Comparison of ENCODE assay signal across 20 cellular contexts in the genomic region with DNA sequence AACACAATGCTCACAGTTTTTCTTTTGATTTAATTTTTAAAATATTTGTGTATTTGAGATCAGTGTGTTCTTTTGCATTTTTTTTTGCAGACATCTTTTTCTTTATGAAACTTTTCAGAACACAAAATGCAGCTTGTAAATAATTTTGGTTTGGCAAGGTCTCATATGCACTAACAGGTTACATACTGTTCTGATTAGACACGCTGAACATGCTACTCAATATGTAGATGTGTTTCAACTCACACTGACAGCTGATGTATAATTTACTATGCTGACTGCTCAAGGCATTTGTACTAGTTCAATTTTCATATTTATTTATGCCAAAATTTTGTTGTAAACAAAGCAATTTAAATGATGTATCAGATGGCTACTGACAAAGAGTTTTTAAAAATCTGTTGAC.
DNase-seq lines count a peak whose midpoint lies in the region; ATAC-seq and TF ChIP-seq lines count a peak whose summit lies in the region.
"Had no signal": no experiment of that assay in that cellular context is flagged by ENCODE, and none has a peak within 500 bp of the region (broad histone marks: within the 10 kb centered on the region; RNA-seq: fewer than 3 reads in every experiment).

No MANE protein-coding gene starts in this region.

- CTCF ChIA-PET in BJ (lab: Yijun Ruan, JAX) = no interaction called here
- CTCF ChIA-PET in activated naive CD4-positive, alpha-beta T cell treated with anti-CD3 and anti-CD28 coated beads for 36 hours (lab: Charles Lee) = no interaction called here

- H3K9me3 ChIP-seq in adipocyte (ENCODE audit: control insufficient read depth, low read length) = no peaks in the 10 kb centered on the region
- H3K9me3 ChIP-seq: BLaER1 treated with 17β-estradiol and CSF1 and Interleukin-3, amounts not matched to agents 10 nM and 100 nM had no signal

- no peaks in the 10 kb centered on the region for H3K36me3 Mint-ChIP-seq in activated naive CD4-positive, alpha-beta T cell treated with anti-CD3 and anti-CD28 coated beads for 36 hours (ENCODE audit: low read depth)
- H3K36me3 Mint-ChIP-seq: CD14-positive monocyte; CD8-positive, alpha-beta memory T cell had no signal

- H3K4me1 Mint-ChIP-seq in activated naive CD4-positive, alpha-beta T cell treated with anti-CD3 and anti-CD28 coated beads for 36 hours (ENCODE audit: low read depth) = no peaks in the 10 kb centered on the region
- H3K4me1 Mint-ChIP-seq: B cell had no signal

- ATAC-seq in GM18517 (IDR thresholded peaks at IDR 0.05; ENCODE audit: unreplicated experiment) (no peak), HG03139 (IDR thresholded peaks at IDR 0.05; ENCODE audit: unreplicated experiment) (no peak)
- ATAC-seq: GM12878 had no signal

- H3K27me3 Mint-ChIP-seq in activated naive CD4-positive, alpha-beta T cell treated with anti-CD3 and anti-CD28 coated beads for 36 hours (ENCODE audit: low read depth) = peaks cover 2% of the 10 kb centered on the region
- H3K27me3 Mint-ChIP-seq: CD4-positive, alpha-beta T cell had no signal

- intact Hi-C loops in activated naive CD4-positive, alpha-beta T cell treated with anti-CD3 and anti-CD28 coated beads for 36 hours (cut with micrococcal nuclease) = loop anchor here (5.0 kb wide), 1 partner anchor 549 kb away; no protein-coding TSS in a partner anchor

- H3K9ac ChIP-seq in adipocyte (ENCODE audit: low read length) = no peak overlapping the region
- H3K9ac ChIP-seq: BLaER1 treated with 17β-estradiol and CSF1 and Interleukin-3, amounts not matched to agents 10 nM and 100 nM had no signal

- TF ChIP-seq CTCF in BJ (IDR thresholded peaks at IDR 0.05; ENCODE audit: insufficient read depth, low read depth, low read length) = no peak

- peaks cover 16% of the 10 kb centered on the region for H3K4me1 ChIP-seq in adipocyte (ENCODE audit: control insufficient read depth, insufficient read depth, low read length)

- no peak overlapping the region for H3K4me3 ChIP-seq in BJ (ENCODE audit: low read depth, low read length)
- no peak overlapping the region for H3K4me3 ChIP-seq in adipocyte (ENCODE audit: low read length)
- H3K4me3 ChIP-seq: BLaER1 treated with 17β-estradiol and CSF1 and Interleukin-3, amounts not matched to agents 10 nM and 100 nM; GM12878 had no signal

- H3K36me3 ChIP-seq in BJ (ENCODE audit: control insufficient read depth, insufficient read depth, low read length) (no peaks in the 10 kb centered on the region), adipocyte (ENCODE audit: control insufficient read depth, insufficient read depth, low read length, severe bottlenecking) (no peaks in the 10 kb centered on the region)
- H3K36me3 ChIP-seq: BLaER1 treated with 17β-estradiol and CSF1 and Interleukin-3, amounts not matched to agents 10 nM and 100 nM had no signal

- H3K9me3 Mint-ChIP-seq in activated naive CD4-positive, alpha-beta T cell treated with anti-CD3 and anti-CD28 coated beads for 36 hours = no peaks in the 10 kb centered on the region
- H3K9me3 Mint-ChIP-seq: CD14-positive monocyte; CD4-positive, alpha-beta T cell; CD8-positive, alpha-beta memory T cell had no signal

- H3K4me3 Mint-ChIP-seq in activated naive CD4-positive, alpha-beta T cell treated with anti-CD3 and anti-CD28 coated beads for 36 hours = no peak overlapping the region
- H3K4me3 Mint-ChIP-seq: B cell; CD14-positive monocyte; CD4-positive, alpha-beta T cell; CD8-positive, alpha-beta memory T cell had no signal

- POLR2A ChIA-PET in BJ (lab: Charles Lee) = interaction anchor here (0.6 kb wide), 1 partner anchor 1072 kb away, joined by 3 read pairs; no protein-coding TSS in a partner anchor

- H3K27ac Mint-ChIP-seq in activated naive CD4-positive, alpha-beta T cell treated with anti-CD3 and anti-CD28 coated beads for 36 hours = no peak overlapping the region
- H3K27ac Mint-ChIP-seq: B cell; CD14-positive monocyte; CD4-positive, alpha-beta T cell; CD8-positive, alpha-beta memory T cell had no signal

- H3K27me3 ChIP-seq in BJ (ENCODE audit: control insufficient read depth, insufficient read depth, low read length) (0 out of 2 replicates have a peak, but pooled peaks cover 2% of the 10 kb centered on the region), adipocyte (replicated peaks; ENCODE audit: control insufficient read depth, insufficient read depth, low read length) (no peaks in the 10 kb centered on the region)
- H3K27me3 ChIP-seq: BLaER1 treated with 17β-estradiol and CSF1 and Interleukin-3, amounts not matched to agents 10 nM and 100 nM had no signal

- DNase-seq in BJ (ENCODE audit: low read depth) (peak; percentile 2), NCI-H69 (lab: John Stamatoyannopoulos, UW) (peak; percentile 59), adipocyte (ENCODE audit: low read depth) (peak; percentile 65), fibroblast of gingiva (ENCODE audit: low read depth) (peak; percentile 24)
- no peak for DNase-seq in activated naive CD4-positive, alpha-beta T cell treated with anti-CD3 and anti-CD28 coated beads for 36 hours
- DNase-seq in activated CD4-positive, alpha-beta T cell treated with anti-CD3 and anti-CD28 coated beads, Interleukin-2, amount 50 U/mL, for 4 hours = no peak
- DNase-seq: CD4-positive, alpha-beta T cell; CD8-positive, alpha-beta memory T cell; DMS 273 treated with DMSO at 0.1 percent for 48 hours; DMS79; EL; GDM1; H7; HCEC 1CT had no signal

Comparison
In these comparisons a context has a peak if more than half of its experiments do, and no peak if none do; other contexts are left out.
1. DNase-seq: peak in BJ (single experiment), NCI-H69 (single experiment), adipocyte (single experiment) and fibroblast of gingiva (single experiment); none in activated naive CD4-positive, alpha-beta T cell treated with anti-CD3 and anti-CD28 coated beads for 36 hours (single experiment) and activated CD4-positive, alpha-beta T cell treated with anti-CD3 and anti-CD28 coated beads, Interleukin-2, amount 50 U/mL, for 4 hours (0 of 2).